ENCODE assay signal across 16 cellular contexts in genomic region chr13:113941571-113942191, GRCh38. TPM values are rescaled to one million over a fixed set of nuclear protein-coding genes. Genes with fewer than 3 reads are reported as not detected.
DNase-seq lines count a peak whose midpoint lies in the region; ATAC-seq, FAIRE-seq and TF ChIP-seq lines count a peak whose summit lies in the region.
"Had no signal": no experiment of that assay in that cellular context is flagged by ENCODE, and none has a peak within 500 bp of the region (broad histone marks: within the 10 kb centered on the region; RNA-seq: fewer than 3 reads in every experiment).

No MANE protein-coding gene starts in this region.

- H2BK12ac ChIP-seq in H1 (ENCODE audit: low read depth, low read length): no peak overlapping the region

- no peaks in the 10 kb centered on the region for H3K4me1 Mint-ChIP-seq in CD14-positive monocyte

- H3K4me2 ChIP-seq in H1 (ENCODE audit: insufficient read depth in 1 of 2, low read depth in 2 of 2, low read length in 2 of 2): no peak overlapping the region

- peak overlapping the region; percentile 28 for H3K27ac ChIP-seq in RWPE1
- H3K27ac ChIP-seq in H1 (ENCODE audit: low read depth, low read length): no peak overlapping the region

- no peak overlapping the region for H3K56ac ChIP-seq in H1 (replicated peaks; ENCODE audit: insufficient read length, low read depth, low read length)

- H3K27me3 ChIP-seq in H1 (replicated peaks in 1 of 4; ENCODE audit: control insufficient read depth in 3 of 4, extremely low read depth in 1 of 4, insufficient read depth in 3 of 4, low read length in 3 of 4): no peaks in the 10 kb centered on the region; a peak in 1 of 7 replicates

- no peak for FAIRE-seq in H1 (lab: Jason Lieb, UNC)

- ATAC-seq in GM18519 (IDR thresholded peaks at IDR 0.05; ENCODE audit: low FRiP score, unreplicated experiment) (no peak), sciatic nerve (no peak)
- ATAC-seq: left colon, natural killer cell had no signal

- no peaks in the 10 kb centered on the region for H3K9me3 ChIP-seq in H1 (ENCODE audit: insufficient read depth in 2 of 2, low read depth in 1 of 2, low read length in 1 of 2)

- TF ChIP-seq EP300 in H1 (IDR thresholded peaks at IDR 0.05; ENCODE audit: borderline replicate concordance in 1 of 2, low read depth in 2 of 2, low read length in 2 of 2): no peak

- no peak overlapping the region for H2AK5ac ChIP-seq in H1 (ENCODE audit: low read depth, low read length)

- peaks cover 7 to 28% (median 9%) of the 10 kb centered on the region in 3 donors for H3K27me3 Mint-ChIP-seq in CD14-positive monocyte (ENCODE audit: low read depth in 3 of 3)

- WGBS in H1 (ENCODE audit: extremely low coverage in 1 of 2, insufficient coverage in 1 of 2, insufficient read length in 1 of 2, insufficient replicate concordance in 2 of 2, low coverage in 1 of 2, low lambda C conversion rate in 2 of 2, missing lambda C conversion rate in 1 of 2), 2 experiments: 88% methylated on average over 16 of the region's 16 CpGs; no CpG with 5 or more reads in 1 of the 2 experiments

- H4K91ac ChIP-seq in H1 (replicated peaks; ENCODE audit: insufficient read length, low read length): no peak overlapping the region

- H2BK120ac ChIP-seq in H1 (replicated peaks; ENCODE audit: low read depth, low read length): no peak overlapping the region

- H4K20me1 ChIP-seq in H1 (replicated peaks in 1 of 2; ENCODE audit: control insufficient read depth in 1 of 2, insufficient read depth in 2 of 2, low read length in 2 of 2): peaks cover 0 to 2% of the 10 kb centered on the region in 2 experiments

- no peak overlapping the region for H3K9ac ChIP-seq in H1 (replicated peaks in 1 of 4; ENCODE audit: extremely low read depth in 1 of 4, low read depth in 3 of 4, low read length in 3 of 4)

- CTCF ChIA-PET in RWPE1 (lab: Yijun Ruan, JAX): no interaction called here
- CTCF ChIA-PET in H1 (lab: Charles Lee; ENCODE audit: partially characterized antibody): no interaction called here

- no peak overlapping the region for H4K5ac ChIP-seq in H1 (ENCODE audit: insufficient read length, low read depth, low read length)

- H3K4ac ChIP-seq in H1 (replicated peaks; ENCODE audit: insufficient read length, low read depth, low read length): no peak overlapping the region

- no peaks in the 10 kb centered on the region for H3K23me2 ChIP-seq in H1 (ENCODE audit: low read depth, low read length)

- POLR2A ChIA-PET in RWPE1 (lab: Yijun Ruan, JAX; ENCODE audit: low non-redundant PET) (no interaction called here), H1 (lab: Charles Lee; ENCODE audit: partially characterized antibody) (interaction anchor here (0.6 kb wide), 1 partner anchor 32 kb away, joined by 3 read pairs; no protein-coding TSS in a partner anchor)

- no peak for TF ChIP-seq POLR2A in H1 (IDR thresholded peaks at IDR 0.05; ENCODE audit: control extremely low read depth in 1 of 2, low read depth in 2 of 2, low read length in 2 of 2)

- H3K79me2 ChIP-seq in H1 (ENCODE audit: control insufficient read depth in 1 of 2, insufficient read depth in 2 of 2, low read length in 2 of 2): no peaks in the 10 kb centered on the region

- TF ChIP-seq CTCF in CD14-positive monocyte (IDR thresholded peaks at IDR 0.05) (no peak), RWPE1 (conservative IDR thresholded peaks at IDR 0.05; ENCODE audit: low read depth) (no peak), H1 (IDR thresholded peaks at IDR 0.05; ENCODE audit: control extremely low read depth in 1 of 3, insufficient read depth in 1 of 3, low read depth in 1 of 3, low read length in 3 of 3) (no peak)

- peak overlapping the region in 1 of 7 donors; percentile 69 for H3K27ac Mint-ChIP-seq in CD14-positive monocyte
- H3K27ac Mint-ChIP-seq: activated T-helper 1 cell treated with anti-CD3 and anti-CD28 coated beads, Interleukin-12 subunit alpha, Interleukin-12 subunit beta, Interleukin-2, Interleukin-4 antibody, amounts not matched to agents 30 ng/mL and 10 ng/mL and 1 ng/mL, durations not matched to agents 14 hours and 24 hours and 36 hours; natural killer cell had no signal

- H3K9me3 Mint-ChIP-seq in CD14-positive monocyte: peaks cover 0 to 2% (median 0%) of the 10 kb centered on the region in 7 donors
- H3K9me3 Mint-ChIP-seq: activated T-helper 1 cell treated with anti-CD3 and anti-CD28 coated beads, Interleukin-12 subunit alpha, Interleukin-12 subunit beta, Interleukin-2, Interleukin-4 antibody, amounts not matched to agents 30 ng/mL and 10 ng/mL and 1 ng/mL, durations not matched to agents 14 hours and 24 hours and 36 hours; natural killer cell had no signal

- H2AFZ ChIP-seq in H1 (ENCODE audit: low read length): no peak overlapping the region

- TF ChIP-seq RAD21 in H1 (IDR thresholded peaks at IDR 0.05 in 1 of 2, conservative IDR thresholded peaks at IDR 0.05 in 1 of 2; ENCODE audit: low read depth in 2 of 2, low read length in 2 of 2): no peak

- H3K4me3 Mint-ChIP-seq in CD14-positive monocyte: no peak overlapping the region
- H3K4me3 Mint-ChIP-seq: activated T-helper 1 cell treated with anti-CD3 and anti-CD28 coated beads, Interleukin-12 subunit alpha, Interleukin-12 subunit beta, Interleukin-2, Interleukin-4 antibody, amounts not matched to agents 30 ng/mL and 10 ng/mL and 1 ng/mL, durations not matched to agents 14 hours and 24 hours and 36 hours; natural killer cell had no signal

- H2BK5ac ChIP-seq in H1 (ENCODE audit: low read depth, low read length): 0 out of 2 replicates have a peak overlapping the region, but pooled peaks have one; percentile 35

- peak; percentile 28 for DNase-seq in CD14-positive monocyte (ENCODE audit: low spot score)
- peak; percentile 62 for DNase-seq in HT-29 (ENCODE audit: low spot score)
- DNase-seq in RWPE1 (ENCODE audit: low spot score): peak; percentile 34
- no peak for DNase-seq in H1 (ENCODE audit: low read depth in 1 of 2, low spot score in 2 of 2)
- no peak for DNase-seq in Kasumi-1 (lab: John Stamatoyannopoulos, UW)
- DNase-seq in activated gamma-delta T cell treated with Interleukin-2 at 50 U/mL for 16 hours: no peak
- DNase-seq in sciatic nerve (ENCODE audit: low spot score): no peak
- DNase-seq: activated CD4-positive, alpha-beta T cell treated with anti-CD3 and anti-CD28 coated beads for 48 hours; AML-193; DND-41; left colon; natural killer cell; stimulated activated CD4-positive, alpha-beta T cell treated with anti-CD3 and anti-CD28 coated beads, Interleukin-4, amount 100 ng/mL, for 4 hours; stimulated activated naive CD4-positive, alpha-beta T cell treated with Interleukin-2 at 50 U/mL for 16 hours had no signal

- no peak overlapping the region for H2BK15ac ChIP-seq in H1 (ENCODE audit: low read length)

- no peaks in the 10 kb centered on the region for H3K4me1 ChIP-seq in H1 (replicated peaks in 1 of 4; ENCODE audit: control insufficient read depth in 3 of 4, insufficient read depth in 4 of 4, low read length in 3 of 4)

- H3K18ac ChIP-seq in H1 (ENCODE audit: extremely low read depth, low read length): no peak overlapping the region; the same call in 1 of the 2 replicates

- H3K36me3 ChIP-seq in H1 (ENCODE audit: control insufficient read depth in 2 of 4, insufficient read depth in 4 of 4, low read length in 3 of 4): no peaks in the 10 kb centered on the region

- H2BK20ac ChIP-seq in H1 (ENCODE audit: low read length): 0 out of 2 replicates have a peak overlapping the region, but pooled peaks have one; percentile 0

- no peak overlapping the region for H3K14ac ChIP-seq in H1 (ENCODE audit: insufficient read length)

- intact Hi-C loops in CD14-positive monocyte (cut with micrococcal nuclease) (no loop called here), sciatic nerve (cut with DNase I) (no loop called here)

- H3K79me1 ChIP-seq in H1 (ENCODE audit: low read depth, low read length): no peaks in the 10 kb centered on the region

- H4K8ac ChIP-seq in H1 (ENCODE audit: extremely low read depth, insufficient read depth, low read length): no peak overlapping the region

- H3K36me3 Mint-ChIP-seq in CD14-positive monocyte: no peaks in the 10 kb centered on the region
- H3K36me3 Mint-ChIP-seq: natural killer cell had no signal

- H3K23ac ChIP-seq in H1 (ENCODE audit: insufficient read length): no peak overlapping the region

- no peak overlapping the region for H3K4me3 ChIP-seq in H1 (ENCODE audit: extremely low read depth in 1 of 4, insufficient read depth in 2 of 4, low read depth in 3 of 4, low read length in 4 of 4)

TF ChIP-seq in H1, 55 proteins besides CTCF, POLR2A, EP300 and RAD21 (continues in another document):
- no peak for TF ChIP-seq RBBP5 (IDR thresholded peaks at IDR 0.05; ENCODE audit: borderline replicate concordance, low read depth, low read length)
- TF ChIP-seq SIX5 (IDR thresholded peaks at IDR 0.05; ENCODE audit: low read depth, low read length): no peak
- TF ChIP-seq CBX5 (IDR thresholded peaks at IDR 0.05; ENCODE audit: low read depth, low read length): no peak
- TF ChIP-seq SP4 (IDR thresholded peaks at IDR 0.05; ENCODE audit: low read length): no peak
- no peak for TF ChIP-seq POU5F1 (IDR thresholded peaks at IDR 0.05; ENCODE audit: low read depth, low read length)
- no peak for TF ChIP-seq CREB1 (IDR thresholded peaks at IDR 0.05)
- TF ChIP-seq MAFK (IDR thresholded peaks at IDR 0.05; ENCODE audit: low read depth, low read length): no peak
- no peak for TF ChIP-seq CHD1 (IDR thresholded peaks at IDR 0.05; ENCODE audit: low read depth, low read length)
- no peak for TF ChIP-seq GABPA (IDR thresholded peaks at IDR 0.05; ENCODE audit: borderline replicate concordance, insufficient read depth, low read length)
- TF ChIP-seq, protein P1, sequence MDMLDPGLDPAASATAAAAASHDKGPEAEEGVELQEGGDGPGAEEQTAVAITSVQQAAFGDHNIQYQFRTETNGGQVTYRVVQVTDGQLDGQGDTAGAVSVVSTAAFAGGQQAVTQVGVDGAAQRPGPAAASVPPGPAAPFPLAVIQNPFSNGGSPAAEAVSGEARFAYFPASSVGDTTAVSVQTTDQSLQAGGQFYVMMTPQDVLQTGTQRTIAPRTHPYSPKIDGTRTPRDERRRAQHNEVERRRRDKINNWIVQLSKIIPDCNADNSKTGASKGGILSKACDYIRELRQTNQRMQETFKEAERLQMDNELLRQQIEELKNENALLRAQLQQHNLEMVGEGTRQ (IDR thresholded peaks at IDR 0.05; ENCODE audit: low read length): no peak

RNA-seq across cellular contexts. Expression of gene C13orf46, which starts 32.2 kb away (rescaled TPM):
- polyA plus RNA-seq in CD14-positive monocyte (under 1 TPM in 1 of 2 donors, not detected in 1; 0.05 TPM), H1 (2011; rRNA removed) (0.23 and 0.60 TPM in 2 replicates)
- 0.38 and 0.60 TPM in 2 replicates for total RNA-seq in HT-29 (2014; rRNA removed; shearing (Covaris generic))
- total RNA-seq in H1 (2021; fragmentation: NEBNext Ultra II Directional; extraction: Animal tissue kit (Norgen Biotek cat#: 25700)): 0.21 and 0.28 TPM in 2 replicates
- 0.21 TPM for polyA plus RNA-seq in H1 (2011; cell fraction: cytosol; rRNA removed)
- polyA plus RNA-seq in H1 (2011; cell fraction: nucleus; rRNA removed): 1.2 TPM
- 0.09 to 0.21 TPM (median 0.11 TPM) in 3 of 4 replicates, not detected in the other for polyA plus RNA-seq in H1 (2012, experiment 1 of 2)
- 0.04 TPM for polyA plus RNA-seq in H1 (2012, experiment 2 of 2)
- polyA plus RNA-seq in H1 (2013, experiment 1 of 2): 0.06 TPM
- polyA plus RNA-seq in H1 (2013, experiment 2 of 2): 0.04 TPM
- polyA minus RNA-seq in H1 (2011; rRNA and poly(A)+ RNA removed): 0.46 and 0.69 TPM in 2 replicates
- polyA minus RNA-seq in H1 (2011; cell fraction: cytosol; rRNA and poly(A)+ RNA removed): 0.29 TPM
- 0.80 TPM for polyA minus RNA-seq in H1 (2011; cell fraction: nucleus; rRNA and poly(A)+ RNA removed)
- total RNA-seq in sciatic nerve: 3.6 TPM

Comparison
In these comparisons a context has a peak if more than half of its experiments do, and no peak if none do; other contexts are left out.
1. DNase-seq: peak in CD14-positive monocyte (single experiment), HT-29 (single experiment) and RWPE1 (single experiment); none in H1 (0 of 2), Kasumi-1 (0 of 2), activated gamma-delta T cell treated with Interleukin-2 at 50 U/mL for 16 hours (single experiment) and sciatic nerve (single experiment).